In the genomic region with DNA sequence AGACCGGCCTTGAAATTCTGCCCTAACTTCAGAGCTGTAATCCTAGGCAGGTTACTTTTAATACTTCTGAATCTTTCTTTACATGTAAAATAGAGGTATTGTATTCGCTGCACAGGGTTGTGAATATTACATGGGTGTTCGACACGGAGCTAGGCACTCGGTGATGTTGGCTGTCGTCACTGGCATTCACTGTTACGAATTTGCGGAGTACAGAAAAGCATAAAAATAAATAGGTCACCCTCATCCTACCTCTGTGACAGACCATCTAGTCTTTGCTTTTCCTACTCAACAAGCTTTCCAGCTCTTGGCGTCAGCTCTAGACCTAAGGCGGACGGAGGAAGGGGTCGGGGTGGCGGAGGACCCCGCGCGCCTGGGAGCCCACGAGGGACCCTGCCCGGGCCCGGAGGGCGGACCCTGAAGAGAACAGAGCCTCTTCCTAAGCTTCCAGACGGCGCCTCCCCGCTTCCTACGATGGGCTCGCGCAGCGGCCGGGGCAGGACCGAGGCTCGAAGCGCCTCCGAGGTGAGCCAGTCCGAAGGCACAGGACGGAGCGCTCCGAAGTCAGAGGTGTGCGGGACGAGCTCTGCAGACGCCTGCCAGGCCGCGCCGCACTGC, we compare ENCODE assay signal across 1 cellular context.
TF ChIP-seq lines count a peak whose summit lies in the region.

No MANE protein-coding gene starts in this region.

TF ChIP-seq in HepG2, 621 proteins besides CTCF, POLR2A, EP300 and RAD21 (continued from another document):
- TF ChIP-seq ZBTB39 (CRISPR knock-in tag; IDR thresholded peaks at IDR 0.05) (0 out of 2 replicates have a peak, but pooled peaks have one; percentile 60), REPIN1 (CRISPR knock-in tag; IDR thresholded peaks at IDR 0.05; ENCODE audit: borderline replicate concordance, low read depth) (peak; percentile 57; the same call in 1 of the 2 replicates), MTA3 (CRISPR knock-in tag; IDR thresholded peaks at IDR 0.05) (no peak), ZNF333 (CRISPR knock-in tag; IDR thresholded peaks at IDR 0.05; ENCODE audit: borderline replicate concordance) (peak; percentile 14; the same call in 1 of the 2 replicates), RCOR2 (CRISPR knock-in tag; IDR thresholded peaks at IDR 0.05) (0 out of 2 replicates have a peak, but pooled peaks have one; percentile 5), ZNF780A (CRISPR knock-in tag; IDR thresholded peaks at IDR 0.05) (no peak), ZNF646 (CRISPR knock-in tag; IDR thresholded peaks at IDR 0.05) (0 out of 2 replicates have a peak, but pooled peaks have one; percentile 58), JDP2 (CRISPR knock-in tag; IDR thresholded peaks at IDR 0.05; ENCODE audit: borderline replicate concordance) (no peak), ZBTB37 (CRISPR knock-in tag; IDR thresholded peaks at IDR 0.05) (0 out of 2 replicates have a peak, but pooled peaks have one; percentile 70), MTF2 (CRISPR knock-in tag; IDR thresholded peaks at IDR 0.05; ENCODE audit: borderline replicate concordance) (0 out of 2 replicates have a peak, but pooled peaks have one; percentile 41), ZNF879 (CRISPR knock-in tag; IDR thresholded peaks at IDR 0.05) (peak; percentile 90; the same call in 1 of the 2 replicates), SP140L (CRISPR knock-in tag; IDR thresholded peaks at IDR 0.05; ENCODE audit: borderline replicate concordance) (peak; percentile 1; the same call in 1 of the 2 replicates), ZNF589 (CRISPR knock-in tag; conservative IDR thresholded peaks at IDR 0.05) (no peak), SIN3A (IDR thresholded peaks at IDR 0.05; ENCODE audit: borderline replicate concordance, low read depth, low read length) (0 out of 2 replicates have a peak, but pooled peaks have one; percentile 5), HIVEP1 (CRISPR knock-in tag; IDR thresholded peaks at IDR 0.05) (peak; percentile 50), ZMYM2 (CRISPR knock-in tag; IDR thresholded peaks at IDR 0.05) (0 out of 2 replicates have a peak, but pooled peaks have one; percentile 71), MAZ (IDR thresholded peaks at IDR 0.05; ENCODE audit: borderline replicate concordance, low read depth, low read length) (no peak), MAZ (CRISPR knock-in tag; IDR thresholded peaks at IDR 0.05; ENCODE audit: low read depth) (no peak), ATF1 (CRISPR knock-in tag; IDR thresholded peaks at IDR 0.05) (no peak), ZNF354B (CRISPR knock-in tag; IDR thresholded peaks at IDR 0.05) (peak; percentile 91), LCORL (IDR thresholded peaks at IDR 0.05) (no peak), LCORL (CRISPR knock-in tag; IDR thresholded peaks at IDR 0.05) (0 out of 2 replicates have a peak, but pooled peaks have one; percentile 34), FOXO1 (CRISPR knock-in tag; IDR thresholded peaks at IDR 0.05) (peak; percentile 11; the same call in 1 of the 2 replicates)
- TF ChIP-seq, protein P1, sequence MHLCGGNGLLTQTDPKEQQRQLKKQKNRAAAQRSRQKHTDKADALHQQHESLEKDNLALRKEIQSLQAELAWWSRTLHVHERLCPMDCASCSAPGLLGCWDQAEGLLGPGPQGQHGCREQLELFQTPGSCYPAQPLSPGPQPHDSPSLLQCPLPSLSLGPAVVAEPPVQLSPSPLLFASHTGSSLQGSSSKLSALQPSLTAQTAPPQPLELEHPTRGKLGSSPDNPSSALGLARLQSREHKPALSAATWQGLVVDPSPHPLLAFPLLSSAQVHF (CRISPR knock-in tag; IDR thresholded peaks at IDR 0.05) = peak; percentile 11; the same call in 1 of the 2 replicates
- TF ChIP-seq, protein P2, sequence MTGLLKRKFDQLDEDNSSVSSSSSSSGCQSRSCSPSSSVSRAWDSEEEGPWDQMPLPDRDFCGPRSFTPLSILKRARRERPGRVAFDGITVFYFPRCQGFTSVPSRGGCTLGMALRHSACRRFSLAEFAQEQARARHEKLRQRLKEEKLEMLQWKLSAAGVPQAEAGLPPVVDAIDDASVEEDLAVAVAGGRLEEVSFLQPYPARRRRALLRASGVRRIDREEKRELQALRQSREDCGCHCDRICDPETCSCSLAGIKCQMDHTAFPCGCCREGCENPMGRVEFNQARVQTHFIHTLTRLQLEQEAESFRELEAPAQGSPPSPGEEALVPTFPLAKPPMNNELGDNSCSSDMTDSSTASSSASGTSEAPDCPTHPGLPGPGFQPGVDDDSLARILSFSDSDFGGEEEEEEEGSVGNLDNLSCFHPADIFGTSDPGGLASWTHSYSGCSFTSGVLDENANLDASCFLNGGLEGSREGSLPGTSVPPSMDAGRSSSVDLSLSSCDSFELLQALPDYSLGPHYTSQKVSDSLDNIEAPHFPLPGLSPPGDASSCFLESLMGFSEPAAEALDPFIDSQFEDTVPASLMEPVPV (CRISPR knock-in tag; IDR thresholded peaks at IDR 0.05) = 0 out of 2 replicates have a peak, but pooled peaks have one; percentile 42
